In the genomic region with DNA sequence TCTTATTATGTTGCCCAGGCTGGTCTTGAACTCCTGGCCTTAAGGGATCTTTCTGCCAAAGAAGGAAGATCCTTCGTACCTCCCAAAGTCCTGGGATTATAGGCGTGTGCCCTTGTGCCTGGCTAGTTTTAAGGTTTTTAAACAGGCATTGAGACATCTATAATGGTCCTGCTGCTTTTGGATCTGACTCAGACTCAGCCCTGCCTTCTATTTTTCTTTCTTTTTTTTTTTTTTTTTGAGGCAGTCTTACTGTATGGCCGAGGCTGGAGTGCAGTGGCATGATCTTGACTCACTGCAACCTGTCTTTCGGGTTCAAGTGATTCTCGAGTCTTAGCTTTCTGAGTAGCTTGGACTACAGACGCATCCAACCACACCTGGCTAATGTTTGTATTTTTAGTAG, we compare ENCODE assay signal across 31 cellular contexts.
A peak's percentile ranks its signal among the peaks of the same experiment; 100 is the strongest.
DNase-seq lines count a peak whose midpoint lies in the region; ATAC-seq, FAIRE-seq and TF ChIP-seq lines count a peak whose summit lies in the region.
"Had no signal": no experiment of that assay in that cellular context is flagged by ENCODE, and none has a peak within 500 bp of the region (broad histone marks: within the 10 kb centered on the region; RNA-seq: fewer than 3 reads in every experiment).

No MANE protein-coding gene starts in this region.

- no peak overlapping the region for H2AK5ac ChIP-seq in IMR-90 (ENCODE audit: low read depth, low read length)

- no peak overlapping the region for H2BK120ac ChIP-seq in IMR-90 (ENCODE audit: low read depth, low read length)

- no peaks in the 10 kb centered on the region for H4K20me1 ChIP-seq in IMR-90 (ENCODE audit: insufficient read depth, low read length)

- no peak overlapping the region for H3K9ac ChIP-seq in IMR-90 (ENCODE audit: low read depth, low read length)

- DNase-seq in IMR-90 (peak; percentile 50), bronchial epithelial cell (ENCODE audit: low read depth) (peak; percentile 47), hepatic stellate cell (ENCODE audit: low spot score) (peak; percentile 50), GF-D8 (lab: John Stamatoyannopoulos, UW) (no peak), NCI-H774 (lab: John Stamatoyannopoulos, UW) (no peak), HuH-7 (ENCODE audit: low spot score) (no peak)
- DNase-seq: activated CD8-positive, alpha-beta T cell treated with anti-CD3 and anti-CD28 coated beads, Interleukin-2, amount 10 ng/mL, durations not matched to agents 7 days and 5 days; anterior cingulate cortex; COR-L47; dermis blood vessel endothelial cell; DMS53; endodermal cell; hypothalamus; left colon; mucosa of descending colon; natural killer cell; NCI-H1105 treated with DMSO at 0.1 percent for 48 hours; NCI-H2029; NCI-H526; NK-92 treated with Interleukin-12 subunit alpha and Interleukin-12 subunit beta, amount 100 ng/mL, for 24 hours; nucleus accumbens; psoas muscle; sigmoid colon; stimulated activated CD4-positive, alpha-beta T cell treated with anti-CD3 and anti-CD28 coated beads, Interleukin-4, amount 100 ng/mL, for 24 hours had no signal

- H3K56ac ChIP-seq in IMR-90 (ENCODE audit: extremely low read depth, insufficient read depth, low read length), result no peak overlapping the region

- H3K14ac ChIP-seq in IMR-90 (replicated peaks; ENCODE audit: low read depth, low read length), result no peak overlapping the region

- H2BK5ac ChIP-seq in IMR-90 (ENCODE audit: low read depth, low read length, poor library complexity, severe bottlenecking), result no peak overlapping the region

- no peak overlapping the region for H3K18ac ChIP-seq in IMR-90 (ENCODE audit: low read depth, low read length)

- no peak overlapping the region for H4K8ac ChIP-seq in IMR-90 (ENCODE audit: low read depth in 2 of 2, low read length in 2 of 2)

- H3K9me3 ChIP-seq in IMR-90 (ENCODE audit: control insufficient read depth, insufficient read depth, low read length), result peaks cover 9% of the 10 kb centered on the region
- H3K9me3 ChIP-seq: psoas muscle, sigmoid colon had no signal

- H2AFZ ChIP-seq in IMR-90 (replicated peaks; ENCODE audit: low read length, poor library complexity), result no peak overlapping the region
- H2AFZ ChIP-seq: PC-9 had no signal

- POLR2A ChIA-PET in IMR-90 (lab: Charles Lee; ENCODE audit: unreplicated experiment), result no interaction called here

- intact Hi-C loops in IMR-90 (cut with micrococcal nuclease), result no loop called here

- no peak for FAIRE-seq in bronchial epithelial cell (lab: Jason Lieb, UNC)

- peaks cover 31 to 49% of the 10 kb centered on the region in 2 experiments for H3K79me1 ChIP-seq in IMR-90 (ENCODE audit: low read depth in 1 of 2, low read length in 2 of 2)

- H3K4me3 ChIP-seq in IMR-90 (ENCODE audit: insufficient read depth, low read depth, low read length), result no peak overlapping the region
- H3K4me3 ChIP-seq in bronchial epithelial cell (ENCODE audit: low read depth, low read length), result no peak overlapping the region
- H3K4me3 ChIP-seq: mucosa of descending colon, PC-9, psoas muscle, sigmoid colon, tibial nerve had no signal

- H4K5ac ChIP-seq in IMR-90 (ENCODE audit: low read depth, low read length), result no peak overlapping the region

- CTCF ChIA-PET in IMR-90 (lab: Yijun Ruan, JAX), result no interaction called here

- H4K91ac ChIP-seq in IMR-90 (ENCODE audit: insufficient read depth, low read depth, low read length), result no peak overlapping the region

- H3K9me1 ChIP-seq in IMR-90 (ENCODE audit: insufficient read depth, low read length), result no peaks in the 10 kb centered on the region

- no peak overlapping the region for H2BK15ac ChIP-seq in IMR-90 (ENCODE audit: low read depth, low read length)

- TF ChIP-seq CTCF in IMR-90 (conservative IDR thresholded peaks at IDR 0.05; ENCODE audit: low read depth, low read length) (no peak), bronchial epithelial cell (IDR thresholded peaks at IDR 0.05; ENCODE audit: insufficient read depth, low read length, severe bottlenecking) (no peak)

- no peak for TF ChIP-seq RAD21 in IMR-90 (IDR thresholded peaks at IDR 0.05; ENCODE audit: low read length)

- TF ChIP-seq POLR2A in IMR-90 (IDR thresholded peaks at IDR 0.05; ENCODE audit: low read depth, low read length), result no peak

- H3K4me2 ChIP-seq in IMR-90 (ENCODE audit: low read depth, low read length), result no peak overlapping the region
- H3K4me2 ChIP-seq: PC-9 had no signal

- H3K4me1 ChIP-seq in IMR-90 (ENCODE audit: control insufficient read depth, insufficient read depth, low read length), result 0 out of 2 replicates have a peak, but pooled peaks cover 3% of the 10 kb centered on the region

- ATAC-seq in IMR-90 (ENCODE audit: low read depth) (peak; percentile 46), HG03039 (IDR thresholded peaks at IDR 0.05; ENCODE audit: unreplicated experiment) (no peak)
- ATAC-seq: activated CD8-positive, alpha-beta T cell treated with anti-CD3 and anti-CD28 coated beads, Interleukin-2, amount 10 ng/mL, durations not matched to agents 7 days and 5 days; activated T-helper 17 cell treated with anti-CD3 and anti-CD28 coated beads, Interleukin-2, amount 50 U/mL, for 72 hours; HCT116; left colon; mucosa of descending colon; natural killer cell; SK-N-SH treated with all-trans-retinoic acid at 6 μM for 48 hours had no signal

- no peak overlapping the region for H2AK9ac ChIP-seq in IMR-90 (replicated peaks; ENCODE audit: low read depth, low read length, poor library complexity)

- H3K27ac ChIP-seq in IMR-90 (ENCODE audit: insufficient read depth, low read length), result no peak overlapping the region
- H3K27ac ChIP-seq: C4-2B, PC-9, psoas muscle, sigmoid colon, tibial nerve had no signal

- no peak overlapping the region for H3K23ac ChIP-seq in IMR-90 (ENCODE audit: low read depth, low read length)

- no CpG with 5 or more reads among the region's 6 CpGs for WGBS in IMR-90 (ENCODE audit: extremely low coverage in 2 of 2, insufficient read length in 1 of 2), 2 experiments

- H2BK20ac ChIP-seq in IMR-90 (ENCODE audit: low read depth, low read length), result no peak overlapping the region

- in situ Hi-C loops in IMR-90 (cut with MboI; ENCODE audit: low sequenced_read_pairs), result no loop called here

- dilution Hi-C loops in IMR-90 (cut with HindIII; ENCODE audit: low sequenced_read_pairs, unreplicated experiment), result no loop called here

- no peaks in the 10 kb centered on the region for H3K27me3 ChIP-seq in IMR-90 (ENCODE audit: control insufficient read depth, insufficient read depth, low read length)
- H3K27me3 ChIP-seq in bronchial epithelial cell (ENCODE audit: control insufficient read depth, insufficient read depth, low read length), result no peaks in the 10 kb centered on the region
- H3K27me3 ChIP-seq: sigmoid colon, tibial nerve had no signal

- H3K4ac ChIP-seq in IMR-90 (ENCODE audit: low read depth, low read length), result no peak overlapping the region

- BruUV-seq in IMR-90 (replicated peaks; lab: Mats Ljungman, UMichigan), result no TSS peak

- H3K36me3 ChIP-seq in IMR-90 (ENCODE audit: control insufficient read depth, insufficient read depth, low read length) (peaks cover 24% of the 10 kb centered on the region), bronchial epithelial cell (ENCODE audit: control insufficient read depth, insufficient read depth, low read length) (peaks cover 5% of the 10 kb centered on the region)

TF ChIP-seq in IMR-90, 13 proteins besides CTCF, POLR2A, EP300 and RAD21:
- TF ChIP-seq CHD1 (IDR thresholded peaks at IDR 0.05; ENCODE audit: low read depth, low read length), result no peak
- TF ChIP-seq NFE2L2 (IDR thresholded peaks at IDR 0.05; ENCODE audit: low read depth, low read length), result no peak
- no peak for TF ChIP-seq SMC3 (IDR thresholded peaks at IDR 0.05; ENCODE audit: low read depth, low read length)
- no peak for TF ChIP-seq MXI1 (IDR thresholded peaks at IDR 0.05; ENCODE audit: borderline replicate concordance, low read depth, low read length)
- TF ChIP-seq CEBPB (IDR thresholded peaks at IDR 0.05; ENCODE audit: low read depth, low read length), result no peak
- TF ChIP-seq MAZ (IDR thresholded peaks at IDR 0.05; ENCODE audit: borderline replicate concordance, low read depth, low read length), result no peak
- no peak for TF ChIP-seq USF2 (IDR thresholded peaks at IDR 0.05; ENCODE audit: low read depth, low read length)
- no peak for TF ChIP-seq FOS (IDR thresholded peaks at IDR 0.05; ENCODE audit: low read depth, low read length)
- TF ChIP-seq, protein P1, sequence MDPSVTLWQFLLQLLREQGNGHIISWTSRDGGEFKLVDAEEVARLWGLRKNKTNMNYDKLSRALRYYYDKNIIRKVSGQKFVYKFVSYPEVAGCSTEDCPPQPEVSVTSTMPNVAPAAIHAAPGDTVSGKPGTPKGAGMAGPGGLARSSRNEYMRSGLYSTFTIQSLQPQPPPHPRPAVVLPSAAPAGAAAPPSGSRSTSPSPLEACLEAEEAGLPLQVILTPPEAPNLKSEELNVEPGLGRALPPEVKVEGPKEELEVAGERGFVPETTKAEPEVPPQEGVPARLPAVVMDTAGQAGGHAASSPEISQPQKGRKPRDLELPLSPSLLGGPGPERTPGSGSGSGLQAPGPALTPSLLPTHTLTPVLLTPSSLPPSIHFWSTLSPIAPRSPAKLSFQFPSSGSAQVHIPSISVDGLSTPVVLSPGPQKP (IDR thresholded peaks at IDR 0.05; ENCODE audit: borderline replicate concordance, low read depth, low read length), result no peak
- no peak for TF ChIP-seq RFX5 (IDR thresholded peaks at IDR 0.05; ENCODE audit: low read depth, low read length)
- TF ChIP-seq BHLHE40 (IDR thresholded peaks at IDR 0.05; ENCODE audit: low read depth, low read length), result no peak
- no peak for TF ChIP-seq RCOR1 (IDR thresholded peaks at IDR 0.05; ENCODE audit: insufficient replicate concordance, low read length)
- no peak for TF ChIP-seq MAFK (IDR thresholded peaks at IDR 0.05; ENCODE audit: low read depth, low read length)

Comparison
In these comparisons a context has a peak if more than half of its experiments do, and no peak if none do; other contexts are left out.
1. DNase-seq: peak in IMR-90 (single experiment), bronchial epithelial cell (single experiment) and hepatic stellate cell (single experiment); none in GF-D8 (single experiment), NCI-H774 (single experiment) and HuH-7 (single experiment).